In the genomic region with DNA sequence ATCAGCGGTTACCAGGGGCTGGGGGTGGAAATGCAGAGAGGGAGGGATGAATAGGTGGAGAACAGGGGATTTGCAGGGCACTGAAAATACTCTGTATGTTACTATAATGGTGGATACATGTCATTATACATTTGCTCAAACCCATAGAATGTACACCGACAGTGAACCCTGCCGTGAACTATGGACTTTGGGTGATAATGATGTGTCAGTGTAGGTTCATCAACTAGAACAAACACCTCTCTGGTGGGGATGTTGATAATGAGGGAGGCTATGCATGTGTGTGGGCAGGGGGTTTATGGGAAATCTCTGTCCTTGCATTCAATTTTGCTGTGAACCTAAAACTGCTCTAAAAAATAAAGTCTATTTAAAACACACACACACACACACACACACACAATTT, we compare ENCODE assay signal across 23 cellular contexts.
"Had no signal": no experiment of that assay in that cellular context is flagged by ENCODE, and none has a peak within 500 bp of the region (broad histone marks: within the 10 kb centered on the region; RNA-seq: fewer than 3 reads in every experiment).

No MANE protein-coding gene starts in this region.

- ATAC-seq: heart right ventricle; left ventricle myocardium superior; natural killer cell; stimulated activated effector memory CD8-positive, alpha-beta T cell treated with anti-CD3 and anti-CD28 coated beads, Interleukin-12 subunit alpha, Interleukin-12 subunit beta, amount 100 ng/mL, for 72 hours had no signal

- H3K36me3 Mint-ChIP-seq: natural killer cell had no signal

- DNase-seq: colonic mucosa; effector CD8-positive, alpha-beta T cell; endodermal cell; esophagus squamous epithelium; glutamatergic neuron; heart right ventricle; immature natural killer cell; islet precursor cell; kidney glomerular epithelial cell; natural killer cell; stimulated activated CD4-positive, alpha-beta T cell treated with anti-CD3 and anti-CD28 coated beads, Interleukin-2, amount 100 ng/mL, for 24 hours; stimulated activated CD4-positive, alpha-beta T cell treated with anti-CD3 and anti-CD28 coated beads, Interleukin-4, amount 100 ng/mL, for 24 hours; stimulated activated naive CD4-positive, alpha-beta T cell treated with Interleukin-2 at 50 U/mL for 16 hours; stomach; thyroid gland had no signal

- H2AFZ ChIP-seq: parathyroid adenoma had no signal

- H3K4me3 ChIP-seq: colonic mucosa, esophagus squamous epithelium, heart right ventricle, lower lobe of right lung, right atrium auricular region, stomach, thyroid gland had no signal

- H3K9me3 Mint-ChIP-seq: dendritic cell treated with granulocyte-macrophage colony-stimulating factor and Interleukin-4, amounts not matched to agents 40 ng/mL and 50 ng/mL, for 4 days; endodermal cell; immature natural killer cell; natural killer cell; neural crest cell; stimulated activated effector memory CD8-positive, alpha-beta T cell treated with anti-CD3 and anti-CD28 coated beads, Interleukin-12 subunit alpha, Interleukin-12 subunit beta, amount 100 ng/mL, for 72 hours had no signal

- H3K36me3 ChIP-seq: colonic mucosa, heart right ventricle, lower lobe of right lung, right atrium auricular region, stomach, thyroid gland had no signal

- H3K4me1 ChIP-seq: colonic mucosa, esophagus squamous epithelium, lower lobe of right lung, parathyroid adenoma, right atrium auricular region, thyroid gland had no signal

- H3K4me3 Mint-ChIP-seq: endodermal cell; immature natural killer cell; natural killer cell; neural crest cell; stimulated activated effector memory CD8-positive, alpha-beta T cell treated with anti-CD3 and anti-CD28 coated beads, Interleukin-12 subunit alpha, Interleukin-12 subunit beta, amount 100 ng/mL, for 72 hours had no signal

- H3K27ac ChIP-seq: colonic mucosa, esophagus squamous epithelium, lower lobe of right lung, parathyroid adenoma, right atrium auricular region, thyroid gland had no signal

- H3K79me2 ChIP-seq: parathyroid adenoma had no signal

- H3K27ac Mint-ChIP-seq: endodermal cell; natural killer cell; progenitor cell of endocrine pancreas; stimulated activated effector memory CD8-positive, alpha-beta T cell treated with anti-CD3 and anti-CD28 coated beads, Interleukin-12 subunit alpha, Interleukin-12 subunit beta, amount 100 ng/mL, for 72 hours had no signal

- H3K27me3 ChIP-seq: colonic mucosa, esophagus squamous epithelium, right atrium auricular region, stomach, thyroid gland had no signal

- H3K9me3 ChIP-seq: colonic mucosa, esophagus squamous epithelium, heart right ventricle, lower lobe of right lung, right atrium auricular region, stomach, thyroid gland had no signal

- H3K27me3 Mint-ChIP-seq: dendritic cell treated with granulocyte-macrophage colony-stimulating factor and Interleukin-4, amounts not matched to agents 40 ng/mL and 50 ng/mL, for 4 days had no signal

- H3K4me1 Mint-ChIP-seq: neural crest cell had no signal
